In the genomic region with DNA sequence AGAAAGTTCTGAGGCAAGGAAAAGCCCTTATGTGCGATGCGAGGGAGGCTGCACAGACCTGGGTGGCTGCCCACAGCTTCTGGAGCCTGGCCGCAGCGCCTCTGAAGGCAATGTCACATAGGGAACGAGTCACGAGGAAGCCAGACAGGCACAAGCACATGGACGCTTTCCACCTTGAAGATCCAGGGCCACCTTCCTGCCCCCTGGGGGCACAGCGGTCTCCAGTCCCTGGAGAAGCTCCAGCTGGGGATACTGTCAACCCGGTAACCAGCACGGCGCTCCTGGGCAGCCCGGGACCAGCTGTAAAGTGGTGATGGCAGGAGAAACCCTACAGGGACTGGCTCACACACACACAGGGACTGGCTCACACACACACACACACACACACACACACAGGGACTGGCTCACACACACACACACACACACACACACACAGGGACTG, we compare ENCODE assay signal across 11 cellular contexts.
DNase-seq lines count a peak whose midpoint lies in the region; ATAC-seq, FAIRE-seq and TF ChIP-seq lines count a peak whose summit lies in the region.
"Had no signal": no experiment of that assay in that cellular context is flagged by ENCODE, and none has a peak within 500 bp of the region (broad histone marks: within the 10 kb centered on the region; RNA-seq: fewer than 3 reads in every experiment).

No MANE protein-coding gene starts in this region.

- FAIRE-seq in astrocyte (lab: Jason Lieb, UNC) = no peak

- no peak for ATAC-seq in GM18520 (IDR thresholded peaks at IDR 0.05; ENCODE audit: unreplicated experiment)

- H4K20me1 ChIP-seq in astrocyte (ENCODE audit: insufficient read depth, low read length) = no peaks in the 10 kb centered on the region

- DNase-seq in H7 (peak; percentile 60), astrocyte (ENCODE audit: low read depth) (peak; percentile 16), iris pigment epithelial cell (ENCODE audit: low read depth) (peak; percentile 3), progenitor cell of endocrine pancreas (ENCODE audit: low spot score, unreplicated experiment) (no peak), NCI-H446 treated with DMSO at 0.1 percent for 48 hours (lab: John Stamatoyannopoulos, UW) (no peak)
- DNase-seq in stimulated activated CD4-positive, alpha-beta T cell treated with anti-CD3 and anti-CD28 coated beads, Interleukin-2, amount 100 ng/mL, for 24 hours = no peak
- DNase-seq: NCI-H2081, T-helper 9 cell had no signal

- H3K27ac Mint-ChIP-seq in astrocyte (ENCODE audit: unreplicated experiment) (no peak overlapping the region), progenitor cell of endocrine pancreas (no peak overlapping the region)
- H3K27ac Mint-ChIP-seq: memory B cell had no signal

- no peaks in the 10 kb centered on the region for H3K79me2 ChIP-seq in astrocyte (ENCODE audit: insufficient read depth, low read length)

- H3K36me3 ChIP-seq in H7 (replicated peaks; ENCODE audit: control insufficient read depth, insufficient read depth, low read length) = no peaks in the 10 kb centered on the region
- H3K36me3 ChIP-seq in astrocyte (ENCODE audit: insufficient read depth, low read length) = no peaks in the 10 kb centered on the region
- no peaks in the 10 kb centered on the region for H3K36me3 ChIP-seq in stomach smooth muscle (ENCODE audit: control insufficient read depth in 2 of 2, insufficient read depth in 2 of 2, low read length in 2 of 2)

- peak overlapping the region; percentile 42 for H3K4me3 ChIP-seq in H7 (ENCODE audit: insufficient read depth, low read depth, low read length)
- peak overlapping the region; percentile 47 for H3K4me3 ChIP-seq in astrocyte (ENCODE audit: insufficient read depth, low read depth, low read length)
- H3K4me3 ChIP-seq in stomach smooth muscle (ENCODE audit: low read length in 2 of 2) = peak overlapping the region; percentile 66 to 69

- no peaks in the 10 kb centered on the region for H3K9me3 ChIP-seq in astrocyte (ENCODE audit: insufficient read depth, low read depth, low read length)
- H3K9me3 ChIP-seq in stomach smooth muscle (ENCODE audit: control insufficient read depth in 2 of 2, low read length in 2 of 2) = no peaks in the 10 kb centered on the region

- peaks cover 6% of the 10 kb centered on the region for H3K4me1 ChIP-seq in astrocyte (ENCODE audit: insufficient read depth, low read length)
- peaks cover 7% of the 10 kb centered on the region for H3K4me1 ChIP-seq in stomach smooth muscle (ENCODE audit: control insufficient read depth, insufficient read depth, low read length)

- H3K4me1 Mint-ChIP-seq in astrocyte (ENCODE audit: low read depth, unreplicated experiment) (peaks cover 18% of the 10 kb centered on the region), progenitor cell of endocrine pancreas (ENCODE audit: low read depth) (peaks cover 1% of the 10 kb centered on the region)
- H3K4me1 Mint-ChIP-seq: memory B cell had no signal

- TF ChIP-seq CTCF in astrocyte (IDR thresholded peaks at IDR 0.05; ENCODE audit: insufficient read depth, low read depth, low read length) = no peak
- no peak for TF ChIP-seq CTCF in progenitor cell of endocrine pancreas (IDR thresholded peaks at IDR 0.05; ENCODE audit: unreplicated experiment)

- no peaks in the 10 kb centered on the region for H3K36me3 Mint-ChIP-seq in astrocyte (ENCODE audit: low read depth, unreplicated experiment)
- peaks cover 2% of the 10 kb centered on the region for H3K36me3 Mint-ChIP-seq in progenitor cell of endocrine pancreas (ENCODE audit: insufficient read depth)
- H3K36me3 Mint-ChIP-seq: memory B cell had no signal

- H2AFZ ChIP-seq in astrocyte (ENCODE audit: low read depth, low read length) = peak overlapping the region; percentile 88

- H3K9me3 Mint-ChIP-seq in astrocyte (ENCODE audit: unreplicated experiment) = peaks cover 4% of the 10 kb centered on the region
- H3K9me3 Mint-ChIP-seq in progenitor cell of endocrine pancreas (ENCODE audit: low read depth) = peaks cover 9% of the 10 kb centered on the region

- H3K9ac ChIP-seq in astrocyte (ENCODE audit: low read length) (peak overlapping the region; percentile 43), stomach smooth muscle (ENCODE audit: low read length in 2 of 2) (no peak overlapping the region)

- H3K27ac ChIP-seq in astrocyte (ENCODE audit: low read depth, low read length) (no peak overlapping the region), stomach smooth muscle (ENCODE audit: low read length) (no peak overlapping the region)

- H3K27me3 ChIP-seq in H7 (ENCODE audit: control insufficient read depth, insufficient read depth, low read length) = no peaks in the 10 kb centered on the region; the same call in 1 of the 2 replicates
- H3K27me3 ChIP-seq in astrocyte (ENCODE audit: insufficient read depth, low read length) = no peaks in the 10 kb centered on the region
- peaks cover 0 to 7% of the 10 kb centered on the region in 2 donors for H3K27me3 ChIP-seq in stomach smooth muscle (ENCODE audit: control insufficient read depth in 1 of 2, insufficient read depth in 2 of 2, low read length in 2 of 2)

- peak overlapping the region; percentile 84 for H3K4me2 ChIP-seq in astrocyte (ENCODE audit: low read length)

- H3K27me3 Mint-ChIP-seq in astrocyte (ENCODE audit: low read depth, unreplicated experiment) (peaks cover 1% of the 10 kb centered on the region), progenitor cell of endocrine pancreas (no peaks in the 10 kb centered on the region)
- H3K27me3 Mint-ChIP-seq: memory B cell had no signal

- H3K4me3 Mint-ChIP-seq in astrocyte (ENCODE audit: unreplicated experiment) (no peak overlapping the region), progenitor cell of endocrine pancreas (ENCODE audit: low read depth) (no peak overlapping the region)
- H3K4me3 Mint-ChIP-seq: memory B cell had no signal

Comparison
In these comparisons a context has a peak if more than half of its experiments do, and no peak if none do; other contexts are left out.
1. DNase-seq: peak in H7 (single experiment), astrocyte (single experiment) and iris pigment epithelial cell (single experiment); none in stimulated activated CD4-positive, alpha-beta T cell treated with anti-CD3 and anti-CD28 coated beads, Interleukin-2, amount 100 ng/mL, for 24 hours (0 of 2), progenitor cell of endocrine pancreas (single experiment) and NCI-H446 treated with DMSO at 0.1 percent for 48 hours (single experiment).
2. Peak in every context shown above with its lines, with median percentiles within 50 percentile points of each other: H3K4me3 ChIP-seq.